Comparison of ENCODE assay signal across 32 cellular contexts in the genomic region with DNA sequence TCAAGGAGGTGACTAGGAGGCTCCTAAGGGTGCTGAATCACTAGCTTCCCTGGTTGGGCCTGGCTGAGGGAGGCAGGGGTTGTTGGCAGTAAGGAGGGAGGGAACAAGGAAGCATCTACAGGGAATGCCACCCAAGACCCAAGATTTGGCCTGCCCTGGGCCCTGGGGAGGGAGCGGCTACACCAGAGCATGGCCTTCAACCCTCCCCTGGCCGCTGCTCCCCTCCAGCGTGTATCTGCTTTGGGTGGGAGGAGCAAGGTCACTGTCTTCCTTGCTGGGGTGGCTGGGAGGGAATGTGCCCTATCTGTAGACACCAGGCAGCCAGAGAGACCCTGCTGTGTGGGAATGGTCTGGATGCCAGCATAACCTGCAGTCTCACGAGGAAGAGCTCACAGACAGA. TPM values are rescaled to one million over a fixed set of nuclear protein-coding genes. Genes with fewer than 3 reads are reported as not detected.
"Had no signal": no experiment of that assay in that cellular context is flagged by ENCODE, and none has a peak within 500 bp of the region (broad histone marks: within the 10 kb centered on the region; RNA-seq: fewer than 3 reads in every experiment).

No MANE protein-coding gene starts in this region.

- H3K4me3 Mint-ChIP-seq: activated B cell treated with CpG ODN at 0.5 μM for 24 hours; activated CD8-positive, alpha-beta T cell treated with anti-CD3 and anti-CD28 coated beads for 36 hours; activated naive CD8-positive, alpha-beta T cell; activated T-cell treated with anti-CD3 and anti-CD28 coated beads, Interleukin-2, amount 50 U/mL, for 4 hours; activated T-helper 17 cell treated with anti-CD3 and anti-CD28 coated beads, Interleukin-2, amount 50 U/mL, for 72 hours; dendritic cell treated with granulocyte-macrophage colony-stimulating factor and Interleukin-4, amounts not matched to agents 40 ng/mL and 50 ng/mL, for 4 days; endodermal cell; T-helper 17 cell; T-helper 2 cell treated with Interferon-gamma antibody and Interleukin-4, amounts not matched to agents 5 μg/mL and 100 μg/mL, for 36 hours had no signal

- H3K4me1 Mint-ChIP-seq: activated B cell treated with CpG ODN at 0.5 μM for 24 hours, endodermal cell, T-helper 17 cell had no signal

- H3K9me3 Mint-ChIP-seq: activated B cell treated with CpG ODN at 0.5 μM for 24 hours; activated CD8-positive, alpha-beta T cell treated with anti-CD3 and anti-CD28 coated beads for 36 hours; activated T-cell treated with anti-CD3 and anti-CD28 coated beads, Interleukin-2, amount 50 U/mL, for 4 hours had no signal

- H3K27ac ChIP-seq: adrenal gland, colonic mucosa, dorsolateral prefrontal cortex, esophagus muscularis mucosa, gastroesophageal sphincter, WERI-Rb-1 had no signal

- H3K36me3 ChIP-seq: adrenal gland, colonic mucosa, esophagus muscularis mucosa, gastroesophageal sphincter, WERI-Rb-1 had no signal

- DNase-seq: activated B cell treated with CpG ODN at 0.5 μM for 24 hours; activated CD4-positive, alpha-beta T cell treated with anti-CD3 and anti-CD28 coated beads for 48 hours; activated CD4-positive, alpha-beta T cell treated with anti-CD3 and anti-CD28 coated beads, Interleukin-2, amount 50 U/mL, for 1 hour; activated CD4-positive, alpha-beta T cell treated with anti-CD3 and anti-CD28 coated beads, Interleukin-2, amount 50 U/mL, for 48 hours; activated CD8-positive, alpha-beta memory T cell treated with anti-CD3 and anti-CD28 coated beads for 24 hours; activated CD8-positive, alpha-beta T cell treated with anti-CD3 and anti-CD28 coated beads for 36 hours; activated effector memory CD4-positive, alpha-beta T cell treated with Interleukin-2 at 50 U/mL for 16 hours; activated gamma-delta T cell treated with Interleukin-2 at 50 U/mL for 16 hours; activated naive CD4-positive, alpha-beta T cell treated with anti-CD3 and anti-CD28 coated beads, Interleukin-2, amount 50 U/mL, for 16 hours; activated naive CD4-positive, alpha-beta T cell treated with Interleukin-2 at 50 U/mL for 16 hours; activated T-cell treated with anti-CD3 and anti-CD28 coated beads, Interleukin-2, amount 50 U/mL, for 4 hours; adrenal gland; amygdala; aorta; body of pancreas; caudate nucleus; colonic mucosa; dorsolateral prefrontal cortex; effector memory CD4-positive, alpha-beta T cell; endodermal cell; foreskin melanocyte; T-helper 1 cell; T-helper 17 cell; T1000; WERI-Rb-1 had no signal

- H3K27me3 Mint-ChIP-seq: activated naive CD8-positive, alpha-beta T cell had no signal

- H3K4me1 ChIP-seq: colonic mucosa had no signal

- H3K27me3 ChIP-seq: adrenal gland, body of pancreas, colonic mucosa had no signal

- ATAC-seq: activated CD4-positive, CD25-positive, alpha-beta regulatory T cell treated with anti-CD3 and anti-CD28 coated beads, Interleukin-2, amount 50 U/mL, for 24 hours; activated CD8-positive, alpha-beta T cell treated with anti-CD3 and anti-CD28 coated beads for 36 hours; activated T-cell treated with anti-CD3 and anti-CD28 coated beads, Interleukin-2, amount 50 U/mL, for 4 hours; activated T-helper 17 cell treated with anti-CD3 and anti-CD28 coated beads, Interleukin-2, amount 50 U/mL, for 72 hours; body of pancreas; gastroesophageal sphincter; T-helper 17 cell had no signal

- H3K27ac Mint-ChIP-seq: activated B cell treated with CpG ODN at 0.5 μM for 24 hours; activated CD8-positive, alpha-beta T cell treated with anti-CD3 and anti-CD28 coated beads for 36 hours; activated naive CD8-positive, alpha-beta T cell; activated T-helper 17 cell treated with anti-CD3 and anti-CD28 coated beads, Interleukin-2, amount 50 U/mL, for 72 hours; dendritic cell treated with granulocyte-macrophage colony-stimulating factor and Interleukin-4, amounts not matched to agents 40 ng/mL and 50 ng/mL, for 4 days; endodermal cell; T-helper 17 cell; T-helper 2 cell treated with Interferon-gamma antibody and Interleukin-4, amounts not matched to agents 5 μg/mL and 100 μg/mL, for 36 hours had no signal

- H3K36me3 Mint-ChIP-seq: activated naive CD8-positive, alpha-beta T cell had no signal

- H3K4me3 ChIP-seq: adrenal gland, body of pancreas, colonic mucosa, dorsolateral prefrontal cortex, esophagus muscularis mucosa, gastroesophageal sphincter had no signal

- H3K9me3 ChIP-seq: adrenal gland, body of pancreas, colonic mucosa had no signal

RNA-seq across cellular contexts. Expression of a gene that starts 29.5 kb away (rescaled TPM):
- total RNA-seq: activated CD8-positive, alpha-beta T cell treated with anti-CD3 and anti-CD28 coated beads for 36 hours; endodermal cell; esophagus muscularis mucosa; gastroesophageal sphincter had no signal
- polyA plus RNA-seq: aorta had no signal
